ENCODE assay signal across 16 cellular contexts in genomic region chr6:137820952-137821351, GRCh38. TPM values are rescaled to one million over a fixed set of nuclear protein-coding genes. Genes with fewer than 3 reads are reported as not detected.
A peak's percentile ranks its signal among the peaks of the same experiment; 100 is the strongest.
DNase-seq lines count a peak whose midpoint lies in the region; ATAC-seq and TF ChIP-seq lines count a peak whose summit lies in the region.
"Had no signal": no experiment of that assay in that cellular context is flagged by ENCODE, and none has a peak within 500 bp of the region (broad histone marks: within the 10 kb centered on the region; RNA-seq: fewer than 3 reads in every experiment).

No MANE protein-coding gene starts in this region.

- no peaks in the 10 kb centered on the region for H3K27me3 Mint-ChIP-seq in activated CD8-positive, alpha-beta T cell treated with anti-CD3 and anti-CD28 coated beads for 36 hours
- no peaks in the 10 kb centered on the region for H3K27me3 Mint-ChIP-seq in activated CD8-positive, alpha-beta T cell treated with anti-CD3 and anti-CD28 coated beads, Interleukin-2, amount 10 ng/mL, durations not matched to agents 7 days and 5 days (ENCODE audit: low read depth)
- H3K27me3 Mint-ChIP-seq in activated T-helper 2 cell treated with anti-CD3 and anti-CD28 coated beads, Interferon-gamma antibody, Interleukin-2, Interleukin-4, amounts not matched to agents 10 μg/mL and 5 μg/mL and 100 μg/mL, durations not matched to agents 14 hours and 24 hours and 36 hours (ENCODE audit: low read depth): no peaks in the 10 kb centered on the region

- H3K9me3 Mint-ChIP-seq in activated CD8-positive, alpha-beta T cell treated with anti-CD3 and anti-CD28 coated beads for 36 hours: no peaks in the 10 kb centered on the region
- H3K9me3 Mint-ChIP-seq in activated CD8-positive, alpha-beta T cell treated with anti-CD3 and anti-CD28 coated beads, Interleukin-2, amount 10 ng/mL, durations not matched to agents 7 days and 5 days (ENCODE audit: insufficient read depth): no peaks in the 10 kb centered on the region
- H3K9me3 Mint-ChIP-seq in activated T-helper 2 cell treated with anti-CD3 and anti-CD28 coated beads, Interferon-gamma antibody, Interleukin-2, Interleukin-4, amounts not matched to agents 10 μg/mL and 5 μg/mL and 100 μg/mL, durations not matched to agents 14 hours and 24 hours and 36 hours: no peaks in the 10 kb centered on the region
- no peaks in the 10 kb centered on the region for H3K9me3 Mint-ChIP-seq in stimulated activated effector memory CD8-positive, alpha-beta T cell treated with anti-CD3 and anti-CD28 coated beads, Interleukin-12 subunit alpha, Interleukin-12 subunit beta, amount 100 ng/mL, for 72 hours
- H3K9me3 Mint-ChIP-seq: H9, neural crest cell had no signal

- no peak for DNase-seq in activated CD8-positive, alpha-beta T cell treated with anti-CD3 and anti-CD28 coated beads for 36 hours
- no peak for DNase-seq in activated CD8-positive, alpha-beta T cell treated with anti-CD3 and anti-CD28 coated beads, Interleukin-2, amount 10 ng/mL, durations not matched to agents 7 days and 5 days
- no peak for DNase-seq in activated T-helper 2 cell treated with anti-CD3 and anti-CD28 coated beads, Interferon-gamma antibody, Interleukin-2, Interleukin-4, amounts not matched to agents 10 μg/mL and 5 μg/mL and 100 μg/mL, durations not matched to agents 14 hours and 24 hours and 36 hours (ENCODE audit: low spot score)
- no peak for DNase-seq in stimulated activated effector memory CD8-positive, alpha-beta T cell treated with anti-CD3 and anti-CD28 coated beads, Interleukin-12 subunit alpha, Interleukin-12 subunit beta, amount 100 ng/mL, for 72 hours (ENCODE audit: low spot score in 2 of 2)
- DNase-seq in NCI-H524 (lab: John Stamatoyannopoulos, UW): no peak
- no peak for DNase-seq in NCI-H2081 (lab: John Stamatoyannopoulos, UW)
- DNase-seq: activated CD4-positive, alpha-beta T cell treated with anti-CD3 and anti-CD28 coated beads, Interleukin-2, amount 50 U/mL, for 48 hours; activated effector memory CD4-positive, alpha-beta T cell treated with Interleukin-2 at 50 U/mL for 16 hours; H9; hypothalamus; NCI-H69; RPMI8226 had no signal

- 9 to 33% methylated on average over 1 of the region's 1 CpG for WGBS in gastroesophageal sphincter (ENCODE audit: low coverage in 1 of 2), 2 donors

- H3K36me3 Mint-ChIP-seq in activated CD8-positive, alpha-beta T cell treated with anti-CD3 and anti-CD28 coated beads for 36 hours (ENCODE audit: low read depth): peaks cover 6% of the 10 kb centered on the region
- H3K36me3 Mint-ChIP-seq in activated CD8-positive, alpha-beta T cell treated with anti-CD3 and anti-CD28 coated beads, Interleukin-2, amount 10 ng/mL, durations not matched to agents 7 days and 5 days (ENCODE audit: low read depth): no peaks in the 10 kb centered on the region
- peaks cover 10% of the 10 kb centered on the region for H3K36me3 Mint-ChIP-seq in activated T-helper 2 cell treated with anti-CD3 and anti-CD28 coated beads, Interferon-gamma antibody, Interleukin-2, Interleukin-4, amounts not matched to agents 10 μg/mL and 5 μg/mL and 100 μg/mL, durations not matched to agents 14 hours and 24 hours and 36 hours (ENCODE audit: low read depth)
- peaks cover 7% of the 10 kb centered on the region for H3K36me3 Mint-ChIP-seq in stimulated activated effector memory CD8-positive, alpha-beta T cell treated with anti-CD3 and anti-CD28 coated beads, Interleukin-12 subunit alpha, Interleukin-12 subunit beta, amount 100 ng/mL, for 72 hours

- H3K4me3 ChIP-seq in gastroesophageal sphincter: no peak overlapping the region
- H3K4me3 ChIP-seq: A549 had no signal

- ATAC-seq in activated CD8-positive, alpha-beta T cell treated with anti-CD3 and anti-CD28 coated beads for 36 hours: no peak
- ATAC-seq in activated CD8-positive, alpha-beta T cell treated with anti-CD3 and anti-CD28 coated beads, Interleukin-2, amount 10 ng/mL, durations not matched to agents 7 days and 5 days: no peak
- ATAC-seq in gastroesophageal sphincter (peak; percentile 46), GM18907 (IDR thresholded peaks at IDR 0.05; ENCODE audit: unreplicated experiment) (no peak)
- no peak for ATAC-seq in stimulated activated effector memory CD8-positive, alpha-beta T cell treated with anti-CD3 and anti-CD28 coated beads, Interleukin-12 subunit alpha, Interleukin-12 subunit beta, amount 100 ng/mL, for 72 hours
- ATAC-seq: A549 had no signal

- H3K27ac Mint-ChIP-seq in activated CD8-positive, alpha-beta T cell treated with anti-CD3 and anti-CD28 coated beads for 36 hours: peak overlapping the region; percentile 82
- no peak overlapping the region for H3K27ac Mint-ChIP-seq in activated CD8-positive, alpha-beta T cell treated with anti-CD3 and anti-CD28 coated beads, Interleukin-2, amount 10 ng/mL, durations not matched to agents 7 days and 5 days
- peak overlapping the region; percentile 81 for H3K27ac Mint-ChIP-seq in activated T-helper 2 cell treated with anti-CD3 and anti-CD28 coated beads, Interferon-gamma antibody, Interleukin-2, Interleukin-4, amounts not matched to agents 10 μg/mL and 5 μg/mL and 100 μg/mL, durations not matched to agents 14 hours and 24 hours and 36 hours
- peak overlapping the region; percentile 90 for H3K27ac Mint-ChIP-seq in stimulated activated effector memory CD8-positive, alpha-beta T cell treated with anti-CD3 and anti-CD28 coated beads, Interleukin-12 subunit alpha, Interleukin-12 subunit beta, amount 100 ng/mL, for 72 hours
- H3K27ac Mint-ChIP-seq: H9 had no signal

- intact Hi-C loops in activated CD8-positive, alpha-beta T cell treated with anti-CD3 and anti-CD28 coated beads for 36 hours (cut with micrococcal nuclease): no loop called here
- intact Hi-C loops in activated T-helper 2 cell treated with anti-CD3 and anti-CD28 coated beads, Interferon-gamma antibody, Interleukin-2, Interleukin-4, amounts not matched to agents 10 μg/mL and 5 μg/mL and 100 μg/mL, durations not matched to agents 14 hours and 24 hours and 36 hours (cut with micrococcal nuclease): no loop called here

- no peak for TF ChIP-seq POLR2A in gastroesophageal sphincter (IDR thresholded peaks at IDR 0.05)

- no peaks in the 10 kb centered on the region for H3K36me3 ChIP-seq in gastroesophageal sphincter

- POLR2A ChIA-PET in activated CD8-positive, alpha-beta T cell treated with anti-CD3 and anti-CD28 coated beads for 36 hours (lab: Charles Lee): interaction anchor here (1.6 to 2.7 kb wide), 2 partner anchors 8 to 10 kb away, joined by 11 read pairs; no protein-coding TSS in a partner anchor
- POLR2A ChIA-PET in activated CD8-positive, alpha-beta T cell treated with anti-CD3 and anti-CD28 coated beads, Interleukin-2, amount 10 ng/mL, durations not matched to agents 7 days and 5 days (lab: Charles Lee): interaction anchor here (0.6 to 3.2 kb wide), 2 partner anchors 46 to 151 kb away, joined by 3 to 15 read pairs; partner anchors contain the start of gene TNFAIP3

- peaks cover 0 to 57% (median 5%) of the 10 kb centered on the region in 3 donors for H3K4me1 ChIP-seq in gastroesophageal sphincter
- H3K4me1 ChIP-seq: A549 had no signal

- no peak for TF ChIP-seq EP300 in gastroesophageal sphincter (IDR thresholded peaks at IDR 0.05)

- peak overlapping the region in 3 of 4 donors; percentile 41 to 60 (median 44) for H3K27ac ChIP-seq in gastroesophageal sphincter
- H3K27ac ChIP-seq: A549 had no signal

- H3K4me1 Mint-ChIP-seq in activated CD8-positive, alpha-beta T cell treated with anti-CD3 and anti-CD28 coated beads for 36 hours (ENCODE audit: low read depth): peaks cover 87% of the 10 kb centered on the region
- peaks cover 84% of the 10 kb centered on the region for H3K4me1 Mint-ChIP-seq in activated CD8-positive, alpha-beta T cell treated with anti-CD3 and anti-CD28 coated beads, Interleukin-2, amount 10 ng/mL, durations not matched to agents 7 days and 5 days (ENCODE audit: low read depth)
- H3K4me1 Mint-ChIP-seq in activated T-helper 2 cell treated with anti-CD3 and anti-CD28 coated beads, Interferon-gamma antibody, Interleukin-2, Interleukin-4, amounts not matched to agents 10 μg/mL and 5 μg/mL and 100 μg/mL, durations not matched to agents 14 hours and 24 hours and 36 hours (ENCODE audit: low read depth): peaks cover 79% of the 10 kb centered on the region
- peaks cover 86% of the 10 kb centered on the region for H3K4me1 Mint-ChIP-seq in stimulated activated effector memory CD8-positive, alpha-beta T cell treated with anti-CD3 and anti-CD28 coated beads, Interleukin-12 subunit alpha, Interleukin-12 subunit beta, amount 100 ng/mL, for 72 hours
- H3K4me1 Mint-ChIP-seq: H9 had no signal

- no peaks in the 10 kb centered on the region for H3K27me3 ChIP-seq in gastroesophageal sphincter

- H3K9me3 ChIP-seq in gastroesophageal sphincter: no peaks in the 10 kb centered on the region
- H3K9me3 ChIP-seq: A549 had no signal

- H3K4me3 Mint-ChIP-seq in activated CD8-positive, alpha-beta T cell treated with anti-CD3 and anti-CD28 coated beads for 36 hours: no peak overlapping the region
- H3K4me3 Mint-ChIP-seq in activated CD8-positive, alpha-beta T cell treated with anti-CD3 and anti-CD28 coated beads, Interleukin-2, amount 10 ng/mL, durations not matched to agents 7 days and 5 days: no peak overlapping the region
- H3K4me3 Mint-ChIP-seq in activated T-helper 2 cell treated with anti-CD3 and anti-CD28 coated beads, Interferon-gamma antibody, Interleukin-2, Interleukin-4, amounts not matched to agents 10 μg/mL and 5 μg/mL and 100 μg/mL, durations not matched to agents 14 hours and 24 hours and 36 hours (ENCODE audit: low read depth): no peak overlapping the region
- H3K4me3 Mint-ChIP-seq in stimulated activated effector memory CD8-positive, alpha-beta T cell treated with anti-CD3 and anti-CD28 coated beads, Interleukin-12 subunit alpha, Interleukin-12 subunit beta, amount 100 ng/mL, for 72 hours: no peak overlapping the region
- H3K4me3 Mint-ChIP-seq: H9, neural crest cell had no signal

- no peak for TF ChIP-seq CTCF in activated CD8-positive, alpha-beta T cell treated with anti-CD3 and anti-CD28 coated beads for 36 hours (IDR thresholded peaks at IDR 0.05)
- TF ChIP-seq CTCF in gastroesophageal sphincter (IDR thresholded peaks at IDR 0.05): no peak

- CTCF ChIA-PET in activated CD8-positive, alpha-beta T cell treated with anti-CD3 and anti-CD28 coated beads for 36 hours (lab: Charles Lee): interaction anchor here (1.2 to 2.3 kb wide), 6 partner anchors 9 to 160 kb away, joined by 3 to 10 read pairs (median 4); no protein-coding TSS in a partner anchor
- CTCF ChIA-PET in activated CD8-positive, alpha-beta T cell treated with anti-CD3 and anti-CD28 coated beads, Interleukin-2, amount 10 ng/mL, durations not matched to agents 7 days and 5 days (lab: Charles Lee): interaction anchor here (1.1 to 2.0 kb wide), 6 partner anchors 17 to 122 kb away, joined by 3 to 10 read pairs (median 4); partner anchors contain the start of gene TNFAIP3

RNA-seq across cellular contexts. Expression of gene TNFAIP3, which starts 46.1 kb away (rescaled TPM):
- 100 to 1,000 TPM; 399 to 402 TPM for total RNA-seq in activated CD8-positive, alpha-beta T cell treated with anti-CD3 and anti-CD28 coated beads for 36 hours
- total RNA-seq in activated CD8-positive, alpha-beta T cell treated with anti-CD3 and anti-CD28 coated beads, Interleukin-2, amount 10 ng/mL, durations not matched to agents 7 days and 5 days: 10 to 100 TPM; 29.6 to 34.5 TPM
- 250 and 251 TPM in 2 replicates for total RNA-seq in activated T-helper 2 cell treated with anti-CD3 and anti-CD28 coated beads, Interferon-gamma antibody, Interleukin-2, Interleukin-4, amounts not matched to agents 10 μg/mL and 5 μg/mL and 100 μg/mL, durations not matched to agents 14 hours and 24 hours and 36 hours
- 10 to 100 TPM; 11.2 to 40.7 (median 18.3) TPM for total RNA-seq in gastroesophageal sphincter
